Comparison of ENCODE assay signal across 9 cellular contexts in genomic region chr17:73304438-73304837, GRCh38. TPM values are rescaled to one million over a fixed set of nuclear protein-coding genes. Genes with fewer than 3 reads are reported as not detected.
DNase-seq lines count a peak whose midpoint lies in the region; ATAC-seq and TF ChIP-seq lines count a peak whose summit lies in the region.
"Had no signal": no experiment of that assay in that cellular context is flagged by ENCODE, and none has a peak within 500 bp of the region (broad histone marks: within the 10 kb centered on the region; RNA-seq: fewer than 3 reads in every experiment).

No MANE protein-coding gene starts in this region.

- H3K4me1 ChIP-seq in body of pancreas (peaks cover 95% of the 10 kb centered on the region), left ventricle myocardium inferior (peaks cover 100% of the 10 kb centered on the region), skeletal muscle satellite cell (ENCODE audit: control insufficient read depth, insufficient read depth, low read length) (peaks cover 68% of the 10 kb centered on the region)

- intact Hi-C loops in body of pancreas (cut with DNase I), result no loop called here
- intact Hi-C loops in left ventricle myocardium inferior (cut with micrococcal nuclease), result no loop called here

- WGBS in body of pancreas, 2 donors, result 15 to 19% methylated on average over 5 to 7 of the region's 8 CpGs

- peak overlapping the region; percentile 88 for H3K9ac ChIP-seq in skeletal muscle satellite cell (ENCODE audit: low read depth, low read length)

- H3K36me3 ChIP-seq in body of pancreas (replicated peaks in 1 of 2; ENCODE audit: insufficient read depth in 1 of 2, low read depth in 2 of 2), result no peaks in the 10 kb centered on the region
- H3K36me3 ChIP-seq in left ventricle myocardium inferior, result no peaks in the 10 kb centered on the region
- H3K36me3 ChIP-seq in skeletal muscle satellite cell (ENCODE audit: insufficient read depth, low read length), result peaks cover 4% of the 10 kb centered on the region

- H3K27me3 ChIP-seq in body of pancreas, result no peaks in the 10 kb centered on the region
- no peaks in the 10 kb centered on the region for H3K27me3 ChIP-seq in left ventricle myocardium inferior (ENCODE audit: low read depth)
- no peaks in the 10 kb centered on the region for H3K27me3 ChIP-seq in skeletal muscle satellite cell (ENCODE audit: control insufficient read depth, insufficient read depth, low read length)

- H3K27ac ChIP-seq in body of pancreas, result peak overlapping the region; percentile 81 to 97 (median 96)
- peak overlapping the region; percentile 98 for H3K27ac ChIP-seq in left ventricle myocardium inferior (replicated peaks)

- no peak for TF ChIP-seq CTCF in body of pancreas (IDR thresholded peaks at IDR 0.05)
- no peak for TF ChIP-seq CTCF in left ventricle myocardium inferior (IDR thresholded peaks at IDR 0.05; ENCODE audit: borderline replicate concordance)

- H3K9me3 ChIP-seq in body of pancreas (no peaks in the 10 kb centered on the region), left ventricle myocardium inferior (replicated peaks) (no peaks in the 10 kb centered on the region), skeletal muscle satellite cell (replicated peaks; ENCODE audit: low read length) (no peaks in the 10 kb centered on the region)

- H3K4me3 ChIP-seq in body of pancreas, result no peak overlapping the region
- H3K4me3 ChIP-seq in left ventricle myocardium inferior, result peak overlapping the region; percentile 81
- peak overlapping the region; percentile 68 for H3K4me3 ChIP-seq in skeletal muscle satellite cell (ENCODE audit: low read length)

- DNase-seq in ELR (ENCODE audit: low read depth), result peak; percentile 26
- no peak for DNase-seq in body of pancreas
- no peak for DNase-seq in left ventricle myocardium inferior
- no peak for DNase-seq in COLO668 (lab: John Stamatoyannopoulos, UW; ENCODE audit: unreplicated experiment)
- DNase-seq in DMS 273 (lab: John Stamatoyannopoulos, UW; ENCODE audit: unreplicated experiment), result no peak
- DNase-seq in NCI-H1930 (lab: John Stamatoyannopoulos, UW), result no peak
- no peak for DNase-seq in NCI-H510A treated with DMSO at 0.1 percent for 48 hours (lab: John Stamatoyannopoulos, UW)
- DNase-seq: CD4-positive, alpha-beta memory T cell had no signal

- TF ChIP-seq POLR2A in body of pancreas (IDR thresholded peaks at IDR 0.05), result no peak

- H3K4me2 ChIP-seq in skeletal muscle satellite cell (ENCODE audit: low read length), result peak overlapping the region; percentile 90

- no peak for ATAC-seq in body of pancreas

RNA-seq across cellular contexts. Expression of gene CDC42EP4, which starts 7.4 kb away (rescaled TPM):
- total RNA-seq in body of pancreas, result 10 to 100 TPM; 47.0 to 60.6 TPM
- 34.0 TPM for total RNA-seq in left ventricle myocardium inferior
- 36.2 and 40.2 TPM in 2 replicates for total RNA-seq in skeletal muscle satellite cell (2012; rRNA removed)

RNA-seq across cellular contexts. Expression of gene CPSF4L, which starts 42.8 kb away (rescaled TPM):
- total RNA-seq in body of pancreas, result not detected
- not detected for total RNA-seq in left ventricle myocardium inferior
- 0.25 TPM in 1 of 2 replicates, not detected in the other for total RNA-seq in skeletal muscle satellite cell (2012; rRNA removed)
- total RNA-seq: CD4-positive, alpha-beta memory T cell had no signal

Comparison
In these comparisons a context has a peak if more than half of its experiments do, and no peak if none do; other contexts are left out.
1. H3K4me3 ChIP-seq: peak in left ventricle myocardium inferior (single experiment) and skeletal muscle satellite cell (single experiment); none in body of pancreas (0 of 2).